ENCODE assay signal across 8 cellular contexts in the genomic region with DNA sequence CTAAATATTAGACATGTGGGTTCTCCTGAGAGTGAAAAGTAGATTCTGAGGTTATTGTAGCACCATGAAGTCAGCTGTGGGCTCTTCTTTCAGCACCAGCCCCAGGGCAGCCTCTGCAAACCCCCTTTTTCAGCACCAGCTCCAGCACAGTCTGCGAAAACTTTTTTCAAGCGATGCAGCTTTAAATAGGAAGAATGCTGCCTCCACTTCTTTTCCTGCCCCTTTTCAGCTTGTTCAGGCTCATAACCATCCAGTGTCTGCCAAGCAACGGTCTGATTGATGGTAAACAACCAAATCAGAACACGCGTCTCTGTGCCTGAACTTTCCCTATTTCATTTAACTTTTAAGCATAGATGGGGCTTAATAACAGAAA. TPM values are rescaled to one million over a fixed set of nuclear protein-coding genes. Genes with fewer than 3 reads are reported as not detected.
DNase-seq lines count a peak whose midpoint lies in the region; ATAC-seq, FAIRE-seq and TF ChIP-seq lines count a peak whose summit lies in the region.

Gene COL5A2 (minus strand): TSS at position 155 of the 373 bp plus-strand sequence. CDS start 157 bp downstream, outside the sequence.

- no peak for TF ChIP-seq CTCF in HEK293 (tag by site-specific recombination; IDR thresholded peaks at IDR 0.05)
- no peak for TF ChIP-seq CTCF in GM12878 (IDR thresholded peaks at IDR 0.05 in 2 of 3, conservative IDR thresholded peaks at IDR 0.05 in 1 of 3; ENCODE audit: control insufficient read depth in 2 of 3, extremely low read depth in 1 of 3, insufficient read depth in 1 of 3, low read depth in 3 of 3, low read length in 3 of 3)

- no peaks in the 10 kb centered on the region for H3K4me1 ChIP-seq in HEK293 (ENCODE audit: control insufficient read depth, insufficient read depth, low read length)
- H3K4me1 ChIP-seq in GM12878 (ENCODE audit: control insufficient read depth, insufficient read depth, low read length): no peaks in the 10 kb centered on the region
- H3K4me1 ChIP-seq in iPS-18a (ENCODE audit: control insufficient read depth, low read depth, low read length): peaks cover 23% of the 10 kb centered on the region

- TF ChIP-seq POLR2A in GM12878 (IDR thresholded peaks at IDR 0.05; ENCODE audit: low read depth, low read length): no peak

- ATAC-seq in GM12878 (peak; percentile 57), HG03460 (IDR thresholded peaks at IDR 0.05; ENCODE audit: unreplicated experiment) (no peak), HG02623 (IDR thresholded peaks at IDR 0.05; ENCODE audit: unreplicated experiment) (no peak), HG03025 (IDR thresholded peaks at IDR 0.05; ENCODE audit: low FRiP score, unreplicated experiment) (no peak)

- H3K27me3 ChIP-seq in GM12878 (replicated peaks in 1 of 2; ENCODE audit: control insufficient read depth in 2 of 2, insufficient read depth in 2 of 2, low read length in 1 of 2) (no peaks in the 10 kb centered on the region), iPS-18a (ENCODE audit: control insufficient read depth, insufficient read depth, low read length) (no peaks in the 10 kb centered on the region)

- no peak for FAIRE-seq in GM12878 (lab: Jason Lieb, UNC)

- POLR2A ChIA-PET in HEK293 (lab: Yijun Ruan, JAX) (no interaction called here), GM12878 (lab: Charles Lee) (interaction anchor here (0.9 kb wide), 1 partner anchor 31 kb away, joined by 3 read pairs; no protein-coding TSS in a partner anchor)

- H3K9ac ChIP-seq in GM12878 (ENCODE audit: control insufficient read depth, insufficient read depth, low read length) (no peak within 1 kb of the TSS), iPS-18a (ENCODE audit: low read length) (peak within 1 kb of the TSS; percentile 33)

- H3K36me3 ChIP-seq in HEK293 (ENCODE audit: control insufficient read depth in 2 of 2, insufficient read depth in 1 of 2, low read length in 2 of 2): no peaks in the 10 kb centered on the region
- no peaks in the 10 kb centered on the region for H3K36me3 ChIP-seq in GM12878 (ENCODE audit: control insufficient read depth in 2 of 2, insufficient read depth in 2 of 2, low read length in 1 of 2)
- no peaks in the 10 kb centered on the region for H3K36me3 ChIP-seq in iPS-18a (ENCODE audit: control insufficient read depth, low read depth, low read length)

- TF ChIP-seq EP300 in GM12878 (IDR thresholded peaks at IDR 0.05; ENCODE audit: borderline replicate concordance in 1 of 2, control insufficient read depth in 1 of 2, low read depth in 2 of 2, low read length in 2 of 2): no peak

- TF ChIP-seq RAD21 in GM12878 (IDR thresholded peaks at IDR 0.05; ENCODE audit: insufficient read depth, low read depth, low read length): no peak

- intact Hi-C loops in GM12878 (cut with micrococcal nuclease; ENCODE audit: unreplicated experiment): no loop called here

- CTCF ChIA-PET in HEK293 (lab: Yijun Ruan, JAX) (no interaction called here), GM12878 (lab: Yijun Ruan, JAX) (interaction anchor here (0.9 to 1.7 kb wide), 4 partner anchors 45 to 107 kb away, joined by 3 read pairs; no protein-coding TSS in a partner anchor)

- 1% methylated on average over 5 of the region's 5 CpGs for WGBS in GM12878 (ENCODE audit: insufficient coverage, insufficient replicate concordance, low lambda C conversion rate, missing lambda C conversion rate)

- BruUV-seq in GM12878 (replicated peaks; lab: Mats Ljungman, UMichigan): no TSS peak

- in situ Hi-C loops in GM12878 (cut with MboI): no loop called here

- H3K4me3 ChIP-seq in HEK293 (ENCODE audit: low read depth, low read length) (no peak within 1 kb of the TSS), GM12878 (no peak within 1 kb of the TSS), iPS-18a (ENCODE audit: low read length) (peak within 1 kb of the TSS; percentile 72), skin epidermis (peak within 1 kb of the TSS; percentile 24 to 51 (median 42))

- SMC1A ChIA-PET in GM12878 (lab: Charles Lee; ENCODE audit: uncharacterized antibody, unreplicated experiment): interaction anchor here (0.6 to 0.9 kb wide), 2 partner anchors 33 to 167 kb away, joined by 3 read pairs; no protein-coding TSS in a partner anchor

- H3K9me3 ChIP-seq in HEK293 (ENCODE audit: control insufficient read depth, insufficient read depth, low read depth, low read length): no peaks in the 10 kb centered on the region
- H3K9me3 ChIP-seq in GM12878 (replicated peaks; ENCODE audit: control insufficient read depth, insufficient read depth, low read length): no peaks in the 10 kb centered on the region
- H3K9me3 ChIP-seq in iPS-18a (ENCODE audit: control insufficient read depth, low read depth, low read length): no peaks in the 10 kb centered on the region

- RAD21 ChIA-PET in GM12878 (lab: Charles Lee; ENCODE audit: unreplicated experiment): no interaction called here

- H3K27ac ChIP-seq in HEK293 (ENCODE audit: extremely low read depth, low read depth, low read length) (no peak within 1 kb of the TSS), GM12878 (ENCODE audit: control insufficient read depth, insufficient read depth) (no peak within 1 kb of the TSS), iPS-18a (ENCODE audit: low read length) (no peak within 1 kb of the TSS), skin epidermis (peak within 1 kb of the TSS in 19 of 21 experiments; percentile 45 to 89 (median 74))

- no peak for DNase-seq in GM12878 (ENCODE audit: low read depth, low spot score)
- no peak for DNase-seq in activated CD4-positive, alpha-beta T cell treated with anti-CD3 and anti-CD28 coated beads, Interleukin-2, amount 50 U/mL, for 48 hours

- no peaks in the 10 kb centered on the region for H3K79me2 ChIP-seq in GM12878 (ENCODE audit: control insufficient read depth, insufficient read depth, low read length)

- no peak within 1 kb of the TSS for H2AFZ ChIP-seq in GM12878 (ENCODE audit: control insufficient read depth, low read depth, low read length)

- H4K20me1 ChIP-seq in GM12878 (ENCODE audit: control insufficient read depth, insufficient read depth): no peaks in the 10 kb centered on the region

- H3K4me2 ChIP-seq in GM12878 (ENCODE audit: control insufficient read depth, insufficient read depth): no peak within 1 kb of the TSS

TF ChIP-seq in HEK293, 187 proteins besides CTCF, POLR2A, EP300 and RAD21 (continues in another document):
- no peak for TF ChIP-seq ZNF19 (tag by site-specific recombination; IDR thresholded peaks at IDR 0.05; ENCODE audit: low read depth)
- TF ChIP-seq ZNF501 (tag by site-specific recombination; IDR thresholded peaks at IDR 0.05): no peak
- no peak for TF ChIP-seq ZNF747 (tag by site-specific recombination; IDR thresholded peaks at IDR 0.05)
- TF ChIP-seq SETDB1 (IDR thresholded peaks at IDR 0.05; ENCODE audit: insufficient read length, low read length): no peak
- TF ChIP-seq, protein P1, sequence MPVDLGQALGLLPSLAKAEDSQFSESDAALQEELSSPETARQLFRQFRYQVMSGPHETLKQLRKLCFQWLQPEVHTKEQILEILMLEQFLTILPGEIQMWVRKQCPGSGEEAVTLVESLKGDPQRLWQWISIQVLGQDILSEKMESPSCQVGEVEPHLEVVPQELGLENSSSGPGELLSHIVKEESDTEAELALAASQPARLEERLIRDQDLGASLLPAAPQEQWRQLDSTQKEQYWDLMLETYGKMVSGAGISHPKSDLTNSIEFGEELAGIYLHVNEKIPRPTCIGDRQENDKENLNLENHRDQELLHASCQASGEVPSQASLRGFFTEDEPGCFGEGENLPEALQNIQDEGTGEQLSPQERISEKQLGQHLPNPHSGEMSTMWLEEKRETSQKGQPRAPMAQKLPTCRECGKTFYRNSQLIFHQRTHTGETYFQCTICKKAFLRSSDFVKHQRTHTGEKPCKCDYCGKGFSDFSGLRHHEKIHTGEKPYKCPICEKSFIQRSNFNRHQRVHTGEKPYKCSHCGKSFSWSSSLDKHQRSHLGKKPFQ (tag by site-specific recombination; IDR thresholded peaks at IDR 0.05): no peak
- TF ChIP-seq BCL11A (tag by site-specific recombination; IDR thresholded peaks at IDR 0.05; ENCODE audit: low read depth): no peak

TF ChIP-seq in GM12878, 131 proteins besides CTCF, POLR2A, EP300 and RAD21 (continues in another document):
- no peak for TF ChIP-seq POU2F2 (IDR thresholded peaks at IDR 0.05; ENCODE audit: borderline replicate concordance, low read depth, low read length)

RNA-seq across cellular contexts. Expression of gene COL5A2, which starts in this region (rescaled TPM):
- total RNA-seq in GM12878 (2013; cell fraction: nucleolus; rRNA removed): 1.6 and 2.4 TPM in 2 replicates
- 0.27 and 0.45 TPM in 2 replicates for total RNA-seq in GM12878 (2014; rRNA removed)
- 0.32 and 0.85 TPM in 2 replicates for total RNA-seq in GM12878 (2014; rRNA removed; fragmentation: Illumina TruSeq; extraction: Trizol)
- 0.64 and 0.74 TPM in 2 replicates for total RNA-seq in GM12878 (2021)
- 0.12 TPM for polyA plus RNA-seq in GM12878 (2011; ENCODE audit: low read depth)
- polyA plus RNA-seq in GM12878 (2011; rRNA removed): 0.68 and 0.71 TPM in 2 replicates
- 0.38 and 0.93 TPM in 2 replicates for polyA plus RNA-seq in GM12878 (2011; cell fraction: cytosol; rRNA removed)
- 1.7 and 2.1 TPM in 2 replicates for polyA plus RNA-seq in GM12878 (2011; cell fraction: nucleus; rRNA removed)
- polyA plus RNA-seq in GM12878 (2012): 0.15 and 0.34 TPM in 2 replicates
- 0.38 and 0.51 TPM in 2 replicates for polyA plus RNA-seq in GM12878 (2014; fragmentation: Illumina TruSeq; extraction: Trizol)
- under 1 TPM; 0.04 to 0.06 TPM for polyA plus RNA-seq in GM12878 (2014; fragmentation: Nextera tagmentation; extraction: Ambion mirVana)
- 0.08 and 0.51 TPM in 2 replicates for polyA plus RNA-seq in GM12878 (2014; rRNA removed)
- under 1 TPM; 0.24 to 0.39 TPM for polyA plus RNA-seq in GM12878 (2016; fragmentation: Nextera tagmentation; extraction: Ambion mirVana)
- polyA minus RNA-seq in GM12878 (2011; rRNA and poly(A)+ RNA removed): 1.1 and 2.5 TPM in 2 replicates
- not detected in 2 replicates for polyA minus RNA-seq in GM12878 (2011; cell fraction: cytosol; rRNA and poly(A)+ RNA removed)
- polyA minus RNA-seq in GM12878 (2011; cell fraction: nucleus; rRNA and poly(A)+ RNA removed): 1.3 and 1.5 TPM in 2 replicates

Comparison
In these comparisons a context has a peak if more than half of its experiments do, and no peak if none do; other contexts are left out.
1. H3K27ac ChIP-seq: peak in skin epidermis (19 of 21); none in HEK293 (single experiment), GM12878 (single experiment) and iPS-18a (single experiment).
2. H3K4me3 ChIP-seq: peak in iPS-18a (single experiment) and skin epidermis (7 of 7); none in HEK293 (single experiment) and GM12878 (single experiment).
3. Of the 9 proteins assayed by ChIP-seq in both HEK293 and GM12878: peak only in HEK293: REST; only in GM12878: none; in both: none; in neither: 8.